In the genomic region with DNA sequence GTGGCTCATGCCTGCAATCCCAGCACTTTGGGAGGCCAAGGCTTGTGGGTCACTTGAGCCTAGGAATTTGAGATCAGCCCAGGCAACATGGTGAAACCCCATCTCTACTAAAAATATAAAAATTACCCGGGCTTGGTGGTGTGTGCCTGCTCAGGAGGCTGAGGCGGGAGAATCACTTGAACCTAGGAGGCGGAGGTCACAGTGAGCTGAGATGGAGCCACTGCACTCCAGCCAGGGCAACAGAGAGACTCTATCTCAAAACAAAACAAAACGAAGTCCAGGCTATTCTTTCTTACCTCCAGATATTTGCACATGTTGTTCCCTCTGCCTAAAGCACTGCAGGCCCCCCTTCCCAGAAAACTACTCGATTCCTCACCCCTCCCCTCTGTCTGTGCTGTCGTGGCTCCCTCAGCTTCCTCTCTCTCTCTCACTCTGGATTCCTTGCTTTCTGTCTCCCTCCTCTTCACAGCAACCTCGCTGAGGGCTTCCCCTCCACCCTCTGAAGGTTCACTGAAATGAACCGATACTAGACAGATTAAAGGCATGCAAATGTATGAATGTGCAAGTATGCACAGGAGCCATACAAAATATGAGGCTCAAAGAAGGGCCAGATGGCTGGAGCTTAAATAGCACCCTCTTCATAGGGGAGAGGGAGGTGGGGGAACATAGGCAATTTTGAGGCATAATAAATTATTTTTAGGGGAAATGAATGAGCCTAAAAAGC, we compare ENCODE assay signal across 11 cellular contexts. TPM values are rescaled to one million over a fixed set of nuclear protein-coding genes. Genes with fewer than 3 reads are reported as not detected.
DNase-seq lines count a peak whose midpoint lies in the region; ATAC-seq and TF ChIP-seq lines count a peak whose summit lies in the region.
"Had no signal": no experiment of that assay in that cellular context is flagged by ENCODE, and none has a peak within 500 bp of the region (broad histone marks: within the 10 kb centered on the region; RNA-seq: fewer than 3 reads in every experiment).

No MANE protein-coding gene starts in this region.

- H3K4me1 Mint-ChIP-seq in activated naive CD8-positive, alpha-beta T cell (ENCODE audit: low read depth): peaks cover 46% of the 10 kb centered on the region
- H3K4me1 Mint-ChIP-seq in activated naive CD8-positive, alpha-beta T cell treated with anti-CD3 and anti-CD28 coated beads for 36 hours: peaks cover 36% of the 10 kb centered on the region

- H3K27me3 Mint-ChIP-seq in activated naive CD8-positive, alpha-beta T cell: no peaks in the 10 kb centered on the region
- no peaks in the 10 kb centered on the region for H3K27me3 Mint-ChIP-seq in activated naive CD8-positive, alpha-beta T cell treated with anti-CD3 and anti-CD28 coated beads for 36 hours

- no peaks in the 10 kb centered on the region for H3K27me3 ChIP-seq in KMS-11 (ENCODE audit: insufficient read depth, low read depth)

- no peaks in the 10 kb centered on the region for H3K36me3 ChIP-seq in KMS-11 (ENCODE audit: insufficient read depth)

- ATAC-seq in GM21717 (IDR thresholded peaks at IDR 0.05; ENCODE audit: unreplicated experiment): peak; percentile 91

- H4K20me1 ChIP-seq in KMS-11 (ENCODE audit: insufficient read depth): no peaks in the 10 kb centered on the region

- intact Hi-C loops in posterior vena cava (cut with DNase I): no loop called here

- H3K4me1 ChIP-seq in KMS-11 (ENCODE audit: low read depth, poor library complexity, severe bottlenecking): peaks cover 26% of the 10 kb centered on the region

- H3K79me2 ChIP-seq in KMS-11 (ENCODE audit: insufficient read depth, low read depth): no peaks in the 10 kb centered on the region

- no peaks in the 10 kb centered on the region for H3K9me3 Mint-ChIP-seq in activated naive CD8-positive, alpha-beta T cell (ENCODE audit: low read depth)
- no peaks in the 10 kb centered on the region for H3K9me3 Mint-ChIP-seq in activated naive CD8-positive, alpha-beta T cell treated with anti-CD3 and anti-CD28 coated beads for 36 hours
- H3K9me3 Mint-ChIP-seq: T-helper 2 cell treated with Interferon-gamma antibody and Interleukin-4, amounts not matched to agents 5 μg/mL and 100 μg/mL, for 36 hours had no signal

- no peak overlapping the region for H3K4me3 ChIP-seq in KMS-11 (IDR thresholded peaks at IDR 0.05; ENCODE audit: insufficient read depth, low read depth, low read length)

- H3K4me2 ChIP-seq in KMS-11: peak overlapping the region; percentile 21; the same call in 1 of the 2 replicates

- peak overlapping the region; percentile 68 for H3K27ac Mint-ChIP-seq in activated naive CD8-positive, alpha-beta T cell
- no peak overlapping the region for H3K27ac Mint-ChIP-seq in activated naive CD8-positive, alpha-beta T cell treated with anti-CD3 and anti-CD28 coated beads for 36 hours
- H3K27ac Mint-ChIP-seq: T-helper 2 cell treated with Interferon-gamma antibody and Interleukin-4, amounts not matched to agents 5 μg/mL and 100 μg/mL, for 36 hours had no signal

- no peak overlapping the region; the same call in 1 of the 2 replicates for H3K27ac ChIP-seq in KMS-11
- H3K27ac ChIP-seq: epithelial cell of prostate had no signal

- no peak overlapping the region for H3K9ac ChIP-seq in KMS-11

- DNase-seq in activated naive CD8-positive, alpha-beta T cell treated with anti-CD3 and anti-CD28 coated beads for 36 hours: no peak
- DNase-seq in stimulated activated CD4-positive, alpha-beta T cell treated with anti-CD3 and anti-CD28 coated beads, Interleukin-4, amount 100 ng/mL, for 24 hours: peak; percentile 24
- DNase-seq in ecto neural progenitor cell (ENCODE audit: low spot score) (no peak), T1000 (lab: John Stamatoyannopoulos, UW) (no peak), posterior vena cava (ENCODE audit: low spot score) (no peak)
- DNase-seq: AML-193 had no signal

- H3K36me3 Mint-ChIP-seq in activated naive CD8-positive, alpha-beta T cell: no peaks in the 10 kb centered on the region
- H3K36me3 Mint-ChIP-seq in activated naive CD8-positive, alpha-beta T cell treated with anti-CD3 and anti-CD28 coated beads for 36 hours: peaks cover 4% of the 10 kb centered on the region

- peak overlapping the region; percentile 38 for H3K4me3 Mint-ChIP-seq in activated naive CD8-positive, alpha-beta T cell
- no peak overlapping the region for H3K4me3 Mint-ChIP-seq in activated naive CD8-positive, alpha-beta T cell treated with anti-CD3 and anti-CD28 coated beads for 36 hours
- H3K4me3 Mint-ChIP-seq: T-helper 2 cell treated with Interferon-gamma antibody and Interleukin-4, amounts not matched to agents 5 μg/mL and 100 μg/mL, for 36 hours had no signal

- peak overlapping the region; percentile 18; the same call in 1 of the 2 replicates for H2AFZ ChIP-seq in KMS-11 (ENCODE audit: low read depth)

- TF ChIP-seq CTCF in KMS-11 (conservative IDR thresholded peaks at IDR 0.05; ENCODE audit: low read depth, low read length): no peak

RNA-seq across cellular contexts. Expression of a gene that starts 18.5 kb away (rescaled TPM):
- 10 to 100 TPM; 18.1 to 20.8 TPM for total RNA-seq in activated naive CD8-positive, alpha-beta T cell treated with anti-CD3 and anti-CD28 coated beads for 36 hours
- total RNA-seq in posterior vena cava: 1 to 10 TPM; 5.3 TPM
